1 cellular context compared by ENCODE assay signal in genomic region chr12:104286538-104287482, GRCh38.
A peak's percentile ranks its signal among the peaks of the same experiment; 100 is the strongest.
TF ChIP-seq lines count a peak whose summit lies in the region.

No MANE protein-coding gene starts in this region.

TF ChIP-seq in K562, 482 proteins besides CTCF, POLR2A, EP300 and RAD21 (continued from another document and continues in another):
- TF ChIP-seq ARID4B (CRISPR knock-in tag; IDR thresholded peaks at IDR 0.05) (peak; percentile 98), ZNF143 (CRISPR knock-in tag; IDR thresholded peaks at IDR 0.05) (peak; percentile 49; the same call in 1 of the 2 replicates), ZNF324 (CRISPR knock-in tag; IDR thresholded peaks at IDR 0.05) (no peak), ZNF146 (CRISPR knock-in tag; IDR thresholded peaks at IDR 0.05; ENCODE audit: unreplicated experiment) (no peak), ZNF717 (CRISPR knock-in tag; IDR thresholded peaks at IDR 0.05) (no peak), STAG1 (CRISPR knock-in tag; IDR thresholded peaks at IDR 0.05; ENCODE audit: borderline replicate concordance) (no peak), POLR2AphosphoS5 (IDR thresholded peaks at IDR 0.05; ENCODE audit: control insufficient read depth, insufficient read depth, low read depth, low read length) (peak; percentile 94), C11orf30 (IDR thresholded peaks at IDR 0.05; ENCODE audit: low read depth) (peak; percentile 99), ZNF436 (CRISPR knock-in tag; IDR thresholded peaks at IDR 0.05) (no peak), AFF1 (IDR thresholded peaks at IDR 0.05; ENCODE audit: low read depth in 1 of 2, partially characterized antibody in 2 of 2) (peak; percentile 61 to 73), CBFB (CRISPR knock-in tag; IDR thresholded peaks at IDR 0.05) (no peak; the same call in 1 of the 2 replicates), SRF (CRISPR knock-in tag; IDR thresholded peaks at IDR 0.05) (peak in 1 of 2 experiments; percentile 39; a peak in 1 of 4 replicates), HDAC2 (IDR thresholded peaks at IDR 0.05) (peak; percentile 83; the same call in 1 of the 2 replicates), PCBP1 (IDR thresholded peaks at IDR 0.05; ENCODE audit: low read depth, low read length, poor library complexity, severe bottlenecking) (no peak), KHSRP (IDR thresholded peaks at IDR 0.05) (no peak), ZC3H8 (IDR thresholded peaks at IDR 0.05) (0 out of 2 replicates have a peak, but pooled peaks have one; percentile 32), CHD1 (IDR thresholded peaks at IDR 0.05; ENCODE audit: low read length) (peak; percentile 36), RBM39 (optimal IDR thresholded peaks at IDR 0.05; ENCODE audit: low read depth, low read length) (no peak), SMARCA4 (IDR thresholded peaks at IDR 0.05) (peak; percentile 30; the same call in 1 of the 2 replicates), BRD9 (IDR thresholded peaks at IDR 0.05; ENCODE audit: low read depth, partially characterized antibody) (peak; percentile 58), GTF2A2 (tag; IDR thresholded peaks at IDR 0.05) (no peak), PURB (CRISPR knock-in tag; IDR thresholded peaks at IDR 0.05; ENCODE audit: low read depth) (no peak), ZNF232 (CRISPR knock-in tag; IDR thresholded peaks at IDR 0.05) (0 out of 2 replicates have a peak, but pooled peaks have one; percentile 29), TEAD4 (IDR thresholded peaks at IDR 0.05; ENCODE audit: low read length) (0 out of 2 replicates have a peak, but pooled peaks have one; percentile 33), TEAD4 (CRISPR knock-in tag; IDR thresholded peaks at IDR 0.05; ENCODE audit: borderline replicate concordance) (peak; percentile 79; the same call in 1 of the 2 replicates), OTX1 (CRISPR knock-in tag; IDR thresholded peaks at IDR 0.05) (peak; percentile 33; the same call in 1 of the 2 replicates), CXXC5 (CRISPR knock-in tag; IDR thresholded peaks at IDR 0.05) (peak; percentile 64), ZNF57 (CRISPR knock-in tag; IDR thresholded peaks at IDR 0.05) (no peak), TCFL5 (CRISPR knock-in tag; conservative IDR thresholded peaks at IDR 0.05) (no peak), XRCC5 (IDR thresholded peaks at IDR 0.05; ENCODE audit: low read depth, low read length) (0 out of 2 replicates have a peak, but pooled peaks have one; percentile 15), NEUROD1 (IDR thresholded peaks at IDR 0.05; ENCODE audit: borderline replicate concordance, low read depth, low read length, partially characterized antibody) (peak; percentile 34), CHD4 (IDR thresholded peaks at IDR 0.05; ENCODE audit: insufficient read depth, insufficient replicate concordance, low read depth, low read length, poor library complexity, severe bottlenecking) (no peak), U2AF1 (optimal IDR thresholded peaks at IDR 0.05; ENCODE audit: low read depth, low read length) (no peak), ZFP1 (CRISPR knock-in tag; IDR thresholded peaks at IDR 0.05) (no peak), SAP30 (IDR thresholded peaks at IDR 0.05; ENCODE audit: borderline replicate concordance, insufficient read depth, low read depth, low read length, poor library complexity, severe bottlenecking) (peak; percentile 79), ZBTB9 (CRISPR knock-in tag; IDR thresholded peaks at IDR 0.05) (0 out of 2 replicates have a peak, but pooled peaks have one; percentile 10), GABPA (tag; conservative IDR thresholded peaks at IDR 0.05; ENCODE audit: low read depth) (peak; percentile 73), PATZ1 (CRISPR knock-in tag; IDR thresholded peaks at IDR 0.05; ENCODE audit: borderline replicate concordance) (no peak), BACH1 (tag; IDR thresholded peaks at IDR 0.05) (peak; percentile 82; the same call in 1 of the 2 replicates), CREB3 (tag; conservative IDR thresholded peaks at IDR 0.05; ENCODE audit: low read depth) (0 out of 2 replicates have a peak, but pooled peaks have one; percentile 43), ZNF764 (CRISPR knock-in tag; IDR thresholded peaks at IDR 0.05; ENCODE audit: low read depth) (no peak), CBFA2T2 (conservative IDR thresholded peaks at IDR 0.05) (0 out of 2 replicates have a peak, but pooled peaks have one; percentile 8), ZSCAN29 (IDR thresholded peaks at IDR 0.05) (0 out of 2 replicates have a peak, but pooled peaks have one; percentile 32), TRIM24 (IDR thresholded peaks at IDR 0.05) (0 out of 4 replicates have a peak, but pooled peaks of 1 of the 2 experiments have one; percentile 34), KLF6 (CRISPR knock-in tag; IDR thresholded peaks at IDR 0.05; ENCODE audit: borderline replicate concordance) (no peak), RAD51 (IDR thresholded peaks at IDR 0.05; ENCODE audit: borderline replicate concordance, low read depth) (0 out of 2 replicates have a peak, but pooled peaks have one; percentile 29), E2F1 (CRISPR knock-in tag; IDR thresholded peaks at IDR 0.05) (peak; percentile 84), HES1 (IDR thresholded peaks at IDR 0.05; ENCODE audit: low read depth) (no peak), HNRNPL (IDR thresholded peaks at IDR 0.05; ENCODE audit: low read depth, low read length) (0 out of 2 replicates have a peak, but pooled peaks have one; percentile 31), SETDB1 (IDR thresholded peaks at IDR 0.05; ENCODE audit: low read length) (no peak), CHAMP1 (IDR thresholded peaks at IDR 0.05) (peak; percentile 13; the same call in 1 of the 2 replicates)
